In the genomic region with DNA sequence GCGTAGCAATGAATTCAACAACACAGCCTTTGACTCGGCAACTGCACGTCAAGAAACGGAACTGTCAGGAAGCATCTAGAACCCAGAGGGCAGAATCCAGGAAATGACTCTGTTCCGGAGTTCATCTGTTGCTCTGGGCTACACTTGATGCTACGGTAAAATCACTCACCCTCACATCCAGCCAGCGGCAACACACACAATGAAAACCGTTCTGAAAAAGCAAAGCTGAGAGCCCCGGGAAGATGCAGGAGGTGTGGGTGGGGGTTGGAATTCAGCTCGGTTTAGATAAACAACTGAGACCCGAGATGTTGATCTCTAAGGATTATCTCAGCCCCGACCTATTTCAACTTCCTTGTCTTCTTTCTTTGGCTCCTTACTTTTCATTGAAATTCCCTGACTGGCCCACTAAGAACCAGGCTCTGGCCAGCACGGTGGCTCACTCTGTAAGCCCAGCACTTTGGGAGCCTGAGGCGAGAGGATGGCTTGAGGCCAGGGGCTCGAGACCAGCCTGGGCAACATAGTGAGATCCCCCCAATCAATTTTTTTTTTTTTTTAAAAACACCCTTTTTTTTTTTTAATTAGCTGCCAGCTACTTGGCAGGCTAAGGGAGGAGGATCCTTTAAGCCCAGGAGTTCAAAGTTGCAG, we compare ENCODE assay signal across 9 cellular contexts. TPM values are rescaled to one million over a fixed set of nuclear protein-coding genes. Genes with fewer than 3 reads are reported as not detected.
DNase-seq lines count a peak whose midpoint lies in the region; ATAC-seq, FAIRE-seq and TF ChIP-seq lines count a peak whose summit lies in the region.
"Had no signal": no experiment of that assay in that cellular context is flagged by ENCODE, and none has a peak within 500 bp of the region (broad histone marks: within the 10 kb centered on the region; RNA-seq: fewer than 3 reads in every experiment).

No MANE protein-coding gene starts in this region.

- H3K27me3 Mint-ChIP-seq in GM23338 (ENCODE audit: insufficient read depth, low read depth, poor library complexity) (peaks cover 39% of the 10 kb centered on the region), astrocyte (ENCODE audit: low read depth, unreplicated experiment) (peaks cover 16% of the 10 kb centered on the region)

- peak overlapping the region; percentile 57 for H3K9ac ChIP-seq in astrocyte (ENCODE audit: low read length)

- no peak for FAIRE-seq in astrocyte (lab: Jason Lieb, UNC)

- DNase-seq in GM23338 (ENCODE audit: low spot score) (peak; percentile 56), RWPE2 (ENCODE audit: low spot score) (no peak), astrocyte (ENCODE audit: low read depth) (peak; percentile 60), left lobe of liver (ENCODE audit: low spot score) (peak; percentile 67), NCI-H1105 (lab: John Stamatoyannopoulos, UW) (no peak), H4 (ENCODE audit: low spot score) (no peak)
- peak; percentile 43 for DNase-seq in stimulated activated CD8-positive, alpha-beta memory T cell treated with anti-CD3 and anti-CD28 coated beads, Interleukin-4, amount 100 ng/mL, for 48 hours

- H4K20me1 ChIP-seq in GM23338 (replicated peaks; ENCODE audit: insufficient read depth) (no peaks in the 10 kb centered on the region), astrocyte (ENCODE audit: insufficient read depth, low read length) (no peaks in the 10 kb centered on the region)

- no peak overlapping the region for H3K4me3 ChIP-seq in GM23338
- no peak overlapping the region for H3K4me3 ChIP-seq in RWPE2 (ENCODE audit: severe bottlenecking)
- H3K4me3 ChIP-seq in astrocyte (ENCODE audit: insufficient read depth, low read depth, low read length), result peak overlapping the region; percentile 18

- ATAC-seq in GM23338 (peak; percentile 52), RWPE2 (ENCODE audit: low read depth) (peak; percentile 66; the same call in 2 of the 3 replicates), left lobe of liver (peak; percentile 61), SK-N-SH treated with all-trans-retinoic acid at 6 μM for 48 hours (no peak)

- H3K27ac ChIP-seq in GM23338 (ENCODE audit: low read depth), result no peak overlapping the region
- no peak overlapping the region for H3K27ac ChIP-seq in RWPE2 (ENCODE audit: poor library complexity, severe bottlenecking)
- H3K27ac ChIP-seq in astrocyte (ENCODE audit: low read depth, low read length), result peak overlapping the region; percentile 45

- 0 out of 2 replicates have a peak, but pooled peaks cover 4% of the 10 kb centered on the region for H3K9me2 ChIP-seq in GM23338 (ENCODE audit: insufficient read depth)

- H3K79me2 ChIP-seq in GM23338 (replicated peaks; ENCODE audit: insufficient read depth), result no peaks in the 10 kb centered on the region
- H3K79me2 ChIP-seq in astrocyte (ENCODE audit: insufficient read depth, low read length), result no peaks in the 10 kb centered on the region

- H2AFZ ChIP-seq in GM23338 (0 out of 2 replicates have a peak overlapping the region, but pooled peaks have one; percentile 2), astrocyte (ENCODE audit: low read depth, low read length) (peak overlapping the region; percentile 76)

- H3K4me3 Mint-ChIP-seq in GM23338 (no peak overlapping the region), astrocyte (ENCODE audit: unreplicated experiment) (no peak overlapping the region)

- H3K36me3 Mint-ChIP-seq in GM23338 (ENCODE audit: low read depth) (peaks cover 32% of the 10 kb centered on the region), astrocyte (ENCODE audit: low read depth, unreplicated experiment) (no peaks in the 10 kb centered on the region)

- no peaks in the 10 kb centered on the region for H3K36me3 ChIP-seq in GM23338 (ENCODE audit: insufficient read depth)
- no peaks in the 10 kb centered on the region for H3K36me3 ChIP-seq in RWPE2 (ENCODE audit: low read depth)
- H3K36me3 ChIP-seq in astrocyte (ENCODE audit: insufficient read depth, low read length), result no peaks in the 10 kb centered on the region

- peaks cover 42% of the 10 kb centered on the region for H3K4me1 Mint-ChIP-seq in GM23338
- peaks cover 6% of the 10 kb centered on the region for H3K4me1 Mint-ChIP-seq in astrocyte (ENCODE audit: low read depth, unreplicated experiment)

- H3F3A ChIP-seq in GM23338 (replicated peaks; ENCODE audit: low read depth), result peaks cover 2% of the 10 kb centered on the region; the same call in 1 of the 2 replicates

- peak overlapping the region; percentile 19; the same call in 1 of the 2 replicates for H3K27ac Mint-ChIP-seq in GM23338
- H3K27ac Mint-ChIP-seq in astrocyte (ENCODE audit: unreplicated experiment), result no peak overlapping the region

- TF ChIP-seq CTCF in GM23338 (conservative IDR thresholded peaks at IDR 0.05; ENCODE audit: low read depth in 2 of 2) (no peak), RWPE2 (IDR thresholded peaks at IDR 0.05; ENCODE audit: poor library complexity, severe bottlenecking) (no peak), astrocyte (IDR thresholded peaks at IDR 0.05; ENCODE audit: insufficient read depth, low read depth, low read length) (no peak)

- H3K27me3 ChIP-seq in GM23338 (ENCODE audit: insufficient read depth), result no peaks in the 10 kb centered on the region
- H3K27me3 ChIP-seq in RWPE2 (ENCODE audit: insufficient read depth, poor library complexity, severe bottlenecking), result no peaks in the 10 kb centered on the region
- no peaks in the 10 kb centered on the region for H3K27me3 ChIP-seq in astrocyte (ENCODE audit: insufficient read depth, low read length)

- H3K4me1 ChIP-seq in GM23338 (ENCODE audit: insufficient read depth) (peaks cover 24% of the 10 kb centered on the region), RWPE2 (ENCODE audit: insufficient read depth, poor library complexity, severe bottlenecking) (no peaks in the 10 kb centered on the region), astrocyte (ENCODE audit: insufficient read depth, low read length) (peaks cover 10% of the 10 kb centered on the region)

- H3K9me3 Mint-ChIP-seq in GM23338 (peaks cover 39% of the 10 kb centered on the region), astrocyte (ENCODE audit: unreplicated experiment) (peaks cover 2% of the 10 kb centered on the region)

- no peak overlapping the region for H3K4me2 ChIP-seq in GM23338
- H3K4me2 ChIP-seq in astrocyte (ENCODE audit: low read length), result peak overlapping the region; percentile 80

- H3K9me3 ChIP-seq in RWPE2 (ENCODE audit: severe bottlenecking) (no peaks in the 10 kb centered on the region), astrocyte (ENCODE audit: insufficient read depth, low read depth, low read length) (no peaks in the 10 kb centered on the region)

TF ChIP-seq in GM23338, 12 proteins besides CTCF, POLR2A, EP300 and RAD21 (continues in another document):
- TF ChIP-seq ETS1 (IDR thresholded peaks at IDR 0.05) (no peak), POLR2AphosphoS5 (IDR thresholded peaks at IDR 0.05; ENCODE audit: low read depth) (no peak), JUNB (IDR thresholded peaks at IDR 0.05; ENCODE audit: unreplicated experiment) (no peak)

TF ChIP-seq in SK-N-SH treated with all-trans-retinoic acid at 6 μM for 48 hours, 23 proteins besides CTCF, POLR2A, EP300 and RAD21:
- TF ChIP-seq ESRRG (CRISPR knock-in tag; IDR thresholded peaks at IDR 0.05) (no peak), PPARA (CRISPR knock-in tag; IDR thresholded peaks at IDR 0.05; ENCODE audit: borderline replicate concordance) (no peak), POU6F1 (CRISPR knock-in tag; IDR thresholded peaks at IDR 0.05; ENCODE audit: borderline replicate concordance, low read depth) (no peak), ZNF8 (CRISPR knock-in tag; IDR thresholded peaks at IDR 0.05) (no peak), ZFP30 (CRISPR knock-in tag; IDR thresholded peaks at IDR 0.05) (no peak), BACH2 (CRISPR knock-in tag; IDR thresholded peaks at IDR 0.05; ENCODE audit: borderline replicate concordance) (no peak)

RNA-seq across cellular contexts. Expression of gene RAB17, which starts 13.3 kb away (rescaled TPM):
- total RNA-seq in GM23338 (2014; rRNA removed; shearing (Covaris generic)), result 21.4 and 26.9 TPM in 2 replicates
- polyA plus RNA-seq in GM23338 (2016; fragmentation: Nextera tagmentation; extraction: Ambion mirVana), result 17.4 and 22.4 TPM in 2 replicates
- total RNA-seq in astrocyte, result 0.34 and 1.4 TPM in 2 replicates
- total RNA-seq in left lobe of liver, result 88.5 TPM
- total RNA-seq in H4 (2014; rRNA removed; shearing (Covaris generic)), result not detected in 2 replicates
- total RNA-seq: T-helper 1 cell treated with Interleukin-12 subunit alpha and Interleukin-12 subunit beta and Interleukin-4 antibody, amounts not matched to agents 30 ng/mL and 1 ng/mL, for 36 hours had no signal

RNA-seq across cellular contexts. Expression of gene LRRFIP1, which starts 23.5 kb away (rescaled TPM):
- 57.4 and 59.6 TPM in 2 replicates for total RNA-seq in GM23338 (2014; rRNA removed; shearing (Covaris generic))
- 160 and 178 TPM in 2 replicates for polyA plus RNA-seq in GM23338 (2016; fragmentation: Nextera tagmentation; extraction: Ambion mirVana)
- 83.3 and 84.1 TPM in 2 replicates for total RNA-seq in astrocyte
- 33.6 TPM for total RNA-seq in left lobe of liver
- total RNA-seq in H4 (2014; rRNA removed; shearing (Covaris generic)), result 19.0 and 21.5 TPM in 2 replicates

RNA-seq across cellular contexts. Expression of gene PRLH, which starts 37.5 kb away (rescaled TPM):
- total RNA-seq in GM23338 (2014; rRNA removed; shearing (Covaris generic)), result not detected in 2 replicates
- not detected in 2 replicates for polyA plus RNA-seq in GM23338 (2016; fragmentation: Nextera tagmentation; extraction: Ambion mirVana)
- total RNA-seq in astrocyte (not detected in 2 replicates), left lobe of liver (not detected)
- not detected in 2 replicates for total RNA-seq in H4 (2014; rRNA removed; shearing (Covaris generic))
- total RNA-seq: T-helper 1 cell treated with Interleukin-12 subunit alpha and Interleukin-12 subunit beta and Interleukin-4 antibody, amounts not matched to agents 30 ng/mL and 1 ng/mL, for 36 hours had no signal

Comparison
In these comparisons a context has a peak if more than half of its experiments do, and no peak if none do; other contexts are left out.
1. DNase-seq: peak in GM23338 (single experiment), astrocyte (single experiment), left lobe of liver (single experiment) and stimulated activated CD8-positive, alpha-beta memory T cell treated with anti-CD3 and anti-CD28 coated beads, Interleukin-4, amount 100 ng/mL, for 48 hours (single experiment); none in RWPE2 (single experiment), NCI-H1105 (single experiment) and H4 (single experiment).